Comparison of ENCODE assay signal across 19 cellular contexts in the genomic region with DNA sequence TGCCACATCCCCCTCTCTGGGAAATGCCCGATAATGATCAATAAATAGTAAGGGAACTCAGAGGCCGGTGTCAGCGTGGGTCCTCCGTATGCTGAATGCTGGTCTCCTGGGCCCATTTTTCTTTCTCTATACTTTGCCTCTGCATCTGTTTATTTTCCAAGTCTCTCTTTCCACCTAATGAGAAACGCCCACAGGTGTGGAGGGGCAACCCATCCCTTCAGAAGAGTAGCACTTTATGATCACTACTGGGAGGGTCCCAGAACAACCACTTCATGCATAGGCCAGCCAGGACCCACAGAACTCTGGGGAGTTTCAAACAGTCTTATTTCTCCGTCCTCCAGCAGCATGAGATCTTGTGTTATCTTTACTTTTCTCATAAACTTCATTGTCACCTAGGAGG.
"Had no signal": no experiment of that assay in that cellular context is flagged by ENCODE, and none has a peak within 500 bp of the region (broad histone marks: within the 10 kb centered on the region; RNA-seq: fewer than 3 reads in every experiment).

No MANE protein-coding gene starts in this region.

- H3K4me3 Mint-ChIP-seq: dendritic cell treated with granulocyte-macrophage colony-stimulating factor and Interleukin-4, amounts not matched to agents 40 ng/mL and 50 ng/mL, for 4 days; effector memory CD8-positive, alpha-beta T cell; natural killer cell; neural crest cell; stimulated activated naive B cell treated with anti-CD40 and anti-IgM and Interleukin-4, amounts not matched to agents 10 μg/mL and 1 μg/mL and 100 μg/mL, for 72 hours had no signal

- H3K9me3 Mint-ChIP-seq: dendritic cell treated with granulocyte-macrophage colony-stimulating factor and Interleukin-4, amounts not matched to agents 40 ng/mL and 50 ng/mL, for 4 days; effector memory CD8-positive, alpha-beta T cell; natural killer cell; neural crest cell; stimulated activated naive B cell treated with anti-CD40 and anti-IgM and Interleukin-4, amounts not matched to agents 10 μg/mL and 1 μg/mL and 100 μg/mL, for 72 hours had no signal

- H3K36me3 ChIP-seq: esophagus squamous epithelium, gastroesophageal sphincter, right atrium auricular region, sigmoid colon, thyroid gland, upper lobe of right lung, vagina had no signal

- H3K27ac Mint-ChIP-seq: dendritic cell treated with granulocyte-macrophage colony-stimulating factor and Interleukin-4, amounts not matched to agents 40 ng/mL and 50 ng/mL, for 4 days; effector memory CD8-positive, alpha-beta T cell; natural killer cell; stimulated activated naive B cell treated with anti-CD40 and anti-IgM and Interleukin-4, amounts not matched to agents 10 μg/mL and 1 μg/mL and 100 μg/mL, for 72 hours had no signal

- H3K27me3 ChIP-seq: esophagus squamous epithelium, gastroesophageal sphincter, right atrium auricular region, sigmoid colon, thyroid gland, upper lobe of right lung, vagina had no signal

- H3K27ac ChIP-seq: esophagus squamous epithelium, gastroesophageal sphincter, right atrium auricular region, sigmoid colon, skin epidermis, thyroid gland, upper lobe of right lung, vagina had no signal

- H3K4me3 ChIP-seq: esophagus squamous epithelium, gastroesophageal sphincter, right atrium auricular region, sigmoid colon, skin epidermis, thyroid gland, upper lobe of right lung, vagina had no signal

- ATAC-seq: effector memory CD8-positive, alpha-beta T cell; gastroesophageal sphincter; left cardiac atrium; natural killer cell; stimulated activated naive B cell treated with anti-CD40 and anti-IgM and Interleukin-4, amounts not matched to agents 10 μg/mL and 1 μg/mL and 100 μg/mL, for 72 hours; upper lobe of right lung had no signal

- H3K4me1 ChIP-seq: right atrium auricular region, thyroid gland, upper lobe of right lung had no signal

- H3K9me3 ChIP-seq: esophagus squamous epithelium, gastroesophageal sphincter, right atrium auricular region, sigmoid colon, thyroid gland, upper lobe of right lung, vagina had no signal

- H3K36me3 Mint-ChIP-seq: natural killer cell; stimulated activated naive B cell treated with anti-CD40 and anti-IgM and Interleukin-4, amounts not matched to agents 10 μg/mL and 1 μg/mL and 100 μg/mL, for 72 hours had no signal

- DNase-seq: effector memory CD8-positive, alpha-beta T cell; esophagus squamous epithelium; foreskin fibroblast; kidney; left cardiac atrium; natural killer cell; posterior cingulate gyrus; sigmoid colon; stimulated activated CD4-positive, alpha-beta T cell treated with anti-CD3 and anti-CD28 coated beads, Interleukin-2, amount 100 ng/mL, for 24 hours; stimulated activated CD4-positive, alpha-beta T cell treated with anti-CD3 and anti-CD28 coated beads, Interleukin-4, amount 100 ng/mL, for 4 hours; stimulated activated naive B cell treated with anti-CD40 and anti-IgM and Interleukin-4, amounts not matched to agents 10 μg/mL and 1 μg/mL and 100 μg/mL, for 72 hours; thyroid gland; upper lobe of right lung had no signal

- H3K4me1 Mint-ChIP-seq: neural crest cell; stimulated activated naive B cell treated with anti-CD40 and anti-IgM and Interleukin-4, amounts not matched to agents 10 μg/mL and 1 μg/mL and 100 μg/mL, for 72 hours had no signal
